ENCODE assay signal across 29 cellular contexts in the genomic region with DNA sequence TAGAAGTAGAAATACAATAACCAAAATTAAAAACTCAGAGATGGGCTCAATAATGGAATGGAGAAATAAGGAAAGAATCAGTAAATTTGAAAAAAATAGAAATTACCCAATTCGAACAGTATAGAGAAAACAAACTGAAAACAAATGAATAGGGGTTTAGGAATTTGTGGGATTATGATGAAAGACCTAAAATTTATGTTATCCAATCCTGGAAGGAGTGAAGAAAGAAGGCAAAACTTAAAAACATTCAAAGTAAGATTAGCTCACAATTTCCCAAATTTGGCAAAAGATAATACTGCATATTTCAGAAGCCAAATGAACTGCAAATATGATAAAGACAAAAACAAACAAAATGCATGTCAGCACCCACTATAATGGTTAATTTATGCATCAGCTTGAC.
"Had no signal": no experiment of that assay in that cellular context is flagged by ENCODE, and none has a peak within 500 bp of the region (broad histone marks: within the 10 kb centered on the region; RNA-seq: fewer than 3 reads in every experiment).

No MANE protein-coding gene starts in this region.

- H3K27ac ChIP-seq: body of pancreas, epithelial cell of prostate, esophagus squamous epithelium, gastroesophageal sphincter, heart right ventricle, hepatocyte, WERI-Rb-1 had no signal

- H3K4me2 ChIP-seq: hepatocyte had no signal

- DNase-seq: activated B cell treated with CpG ODN at 0.5 μM for 24 hours; activated CD4-positive, alpha-beta T cell treated with anti-CD3 and anti-CD28 coated beads for 48 hours; activated CD4-positive, alpha-beta T cell treated with anti-CD3 and anti-CD28 coated beads, Interleukin-2, amount 50 U/mL, for 1 hour; activated CD4-positive, alpha-beta T cell treated with anti-CD3 and anti-CD28 coated beads, Interleukin-2, amount 50 U/mL, for 48 hours; activated CD8-positive, alpha-beta memory T cell treated with anti-CD3 and anti-CD28 coated beads for 24 hours; activated CD8-positive, alpha-beta T cell treated with anti-CD3 and anti-CD28 coated beads for 36 hours; activated gamma-delta T cell; activated naive CD4-positive, alpha-beta T cell treated with anti-CD3 and anti-CD28 coated beads, Interleukin-2, amount 50 U/mL, for 16 hours; activated naive CD4-positive, alpha-beta T cell treated with Interleukin-2 at 50 U/mL for 16 hours; activated T-cell treated with anti-CD3 and anti-CD28 coated beads, Interleukin-2, amount 50 U/mL, for 48 hours; amniotic stem cell; anterior cingulate cortex; body of pancreas; caudate nucleus; cortex of kidney; dermis blood vessel endothelial cell; effector CD4-positive, alpha-beta T cell; effector memory CD8-positive, alpha-beta T cell; esophagus squamous epithelium; foreskin melanocyte; heart right ventricle; T-helper 17 cell; T1000; WERI-Rb-1 had no signal

- ATAC-seq: activated CD4-positive, CD25-positive, alpha-beta regulatory T cell treated with anti-CD3 and anti-CD28 coated beads, Interleukin-2, amount 50 U/mL, for 24 hours; activated CD8-positive, alpha-beta T cell treated with anti-CD3 and anti-CD28 coated beads for 36 hours; body of pancreas; effector memory CD8-positive, alpha-beta T cell; gastroesophageal sphincter; heart right ventricle; T-helper 17 cell had no signal

- H3K4me1 ChIP-seq: body of pancreas, esophagus squamous epithelium, gastroesophageal sphincter, heart right ventricle had no signal

- H2AFZ ChIP-seq: hepatocyte had no signal

- H3K4me3 ChIP-seq: body of pancreas, esophagus squamous epithelium, gastroesophageal sphincter, heart right ventricle, hepatocyte had no signal

- FAIRE-seq: colon had no signal

- H3K79me2 ChIP-seq: hepatocyte had no signal

- H3K36me3 ChIP-seq: WERI-Rb-1 had no signal

- H3K27me3 ChIP-seq: body of pancreas, esophagus squamous epithelium, gastroesophageal sphincter, heart right ventricle, hepatocyte had no signal
